ENCODE assay signal across 8 cellular contexts in genomic region chr17:51684214-51684613, GRCh38.
"Had no signal": no experiment of that assay in that cellular context is flagged by ENCODE, and none has a peak within 500 bp of the region (broad histone marks: within the 10 kb centered on the region; RNA-seq: fewer than 3 reads in every experiment).

No MANE protein-coding gene starts in this region.

- ATAC-seq: HepG2 had no signal

- H3K4me3 Mint-ChIP-seq: IgD-negative memory B cell had no signal

- H3K27me3 Mint-ChIP-seq: IgD-negative memory B cell had no signal

- FAIRE-seq: HepG2 had no signal

- H2AFZ ChIP-seq: GM23248 had no signal

- H3K4me2 ChIP-seq: KMS-11 had no signal

- H3K4me3 ChIP-seq: GM23248 had no signal

- H3K27ac ChIP-seq: GM23248, HL-60, KMS-11 had no signal

- H3K9ac ChIP-seq: GM23248, KMS-11 had no signal

- H3K4me1 Mint-ChIP-seq: IgD-negative memory B cell had no signal

- H3K27ac Mint-ChIP-seq: IgD-negative memory B cell had no signal

- H3K36me3 Mint-ChIP-seq: IgD-negative memory B cell had no signal

- DNase-seq: GM23248, H7, HCEC 1CT, KBM-7 had no signal
